ENCODE assay signal across 7 cellular contexts in the genomic region with DNA sequence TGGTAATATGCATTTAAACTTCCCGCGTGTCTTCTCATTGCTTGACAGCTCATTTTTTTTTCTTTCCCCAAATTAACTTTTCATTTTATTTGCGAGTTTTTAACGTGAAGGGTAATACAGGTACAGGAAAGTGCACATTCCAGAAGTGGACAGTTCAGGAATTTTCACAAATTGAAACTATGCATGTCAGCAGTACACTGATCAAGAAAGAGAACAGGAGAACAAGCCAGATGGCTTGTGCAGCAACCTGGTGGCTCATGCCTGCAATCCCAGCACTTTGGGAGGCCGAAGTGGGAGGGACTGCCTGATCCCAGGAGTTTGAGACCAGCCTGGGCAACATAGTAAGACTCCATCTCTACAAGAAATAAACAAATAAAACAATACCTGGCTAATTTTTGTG.
"Had no signal": no experiment of that assay in that cellular context is flagged by ENCODE, and none has a peak within 500 bp of the region (broad histone marks: within the 10 kb centered on the region; RNA-seq: fewer than 3 reads in every experiment).

No MANE protein-coding gene starts in this region.

- H3K9ac ChIP-seq: GM23248 had no signal

- ATAC-seq: HCT116 had no signal

- H3K36me3 ChIP-seq: HAP-1 had no signal

- FAIRE-seq: HTR-8/SVneo had no signal

- DNase-seq: GM23248, GOT3, H7, HFFc6 had no signal

- H2AFZ ChIP-seq: GM23248 had no signal

- H3K27ac ChIP-seq: GM23248 had no signal

- H3K9me3 ChIP-seq: HAP-1 had no signal

- H3K4me3 ChIP-seq: GM23248, HAP-1 had no signal

- H3K4me1 ChIP-seq: HAP-1 had no signal
